Comparison of ENCODE assay signal across 13 cellular contexts in genomic region chr5:157236423-157236822, GRCh38. TPM values are rescaled to one million over a fixed set of nuclear protein-coding genes. Genes with fewer than 3 reads are reported as not detected.
"Had no signal": no experiment of that assay in that cellular context is flagged by ENCODE, and none has a peak within 500 bp of the region (broad histone marks: within the 10 kb centered on the region; RNA-seq: fewer than 3 reads in every experiment).

No MANE protein-coding gene starts in this region.

- H3K36me3 ChIP-seq: adrenal gland, colonic mucosa, gastrocnemius medialis, right atrium auricular region, SJSA1 had no signal

- ATAC-seq: gastrocnemius medialis, left lobe of liver, natural killer cell had no signal

- H3K4me1 Mint-ChIP-seq: activated B cell treated with CpG ODN at 0.5 μM for 24 hours had no signal

- H3K4me1 ChIP-seq: colonic mucosa, gastrocnemius medialis, right atrium auricular region, SJSA1 had no signal

- H3K4me3 ChIP-seq: adrenal gland, colonic mucosa, gastrocnemius medialis, right atrium auricular region, SJSA1 had no signal

- H3K27ac ChIP-seq: adrenal gland, colonic mucosa, gastrocnemius medialis, right atrium auricular region, SJSA1 had no signal

- H3K4me3 Mint-ChIP-seq: activated B cell treated with CpG ODN at 0.5 μM for 24 hours, natural killer cell had no signal

- FAIRE-seq: endothelial cell of umbilical vein, small intestine had no signal

- H3K9me3 Mint-ChIP-seq: activated B cell treated with CpG ODN at 0.5 μM for 24 hours, natural killer cell had no signal

- H3K27me3 Mint-ChIP-seq: activated B cell treated with CpG ODN at 0.5 μM for 24 hours had no signal

- H3K27ac Mint-ChIP-seq: activated B cell treated with CpG ODN at 0.5 μM for 24 hours had no signal

- H3K27me3 ChIP-seq: adrenal gland, colonic mucosa, gastrocnemius medialis, right atrium auricular region had no signal

- H3K9me3 ChIP-seq: adrenal gland, colonic mucosa, gastrocnemius medialis, right atrium auricular region, SJSA1 had no signal

- DNase-seq: activated B cell treated with CpG ODN at 0.5 μM for 24 hours; activated CD8-positive, alpha-beta memory T cell treated with anti-CD3 and anti-CD28 coated beads, Interleukin-2, amount 50 U/mL, for 4 hours; adrenal gland; colonic mucosa; gastrocnemius medialis; islet precursor cell; mammary epithelial cell; natural killer cell; small intestine had no signal

RNA-seq across cellular contexts. Expression of gene ITK, which starts 55.8 kb away (rescaled TPM):
- total RNA-seq: endothelial cell of umbilical vein, mammary epithelial cell, SJSA1 had no signal
- polyA plus RNA-seq: endothelial cell of umbilical vein, mammary epithelial cell had no signal
